ENCODE assay signal across 26 cellular contexts in the genomic region with DNA sequence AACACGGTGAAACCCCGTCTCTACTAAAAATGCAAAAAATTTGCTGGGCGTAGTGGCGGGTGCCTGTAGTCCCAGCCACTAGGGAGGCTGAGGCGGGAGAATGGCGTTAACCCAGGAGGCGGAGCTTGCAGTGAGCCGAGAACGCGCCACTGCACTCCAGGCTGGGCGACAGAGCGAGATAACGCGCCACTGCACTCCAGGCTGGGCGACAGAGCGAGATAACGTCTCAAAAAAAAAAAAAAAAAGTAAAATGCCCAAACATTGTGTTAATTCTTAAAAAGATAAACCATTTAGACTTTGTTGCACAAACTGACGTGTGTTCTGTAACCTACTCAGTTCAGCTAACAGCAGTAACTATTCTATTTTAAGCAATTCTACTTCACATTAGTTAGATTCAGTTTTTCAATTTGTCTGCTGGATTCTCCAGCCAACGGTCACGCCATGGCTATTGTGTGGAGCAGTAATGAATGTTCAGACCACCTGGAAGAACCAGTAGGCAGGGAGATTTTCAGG.
"Had no signal": no experiment of that assay in that cellular context is flagged by ENCODE, and none has a peak within 500 bp of the region (broad histone marks: within the 10 kb centered on the region; RNA-seq: fewer than 3 reads in every experiment).

No MANE protein-coding gene starts in this region.

- H3K4me3 Mint-ChIP-seq: mesothelial cell of epicardium; naive B cell; natural killer cell; nephron progenitor cell; stimulated activated memory B cell treated with anti-CD40 and anti-IgM and Interleukin-4, amounts not matched to agents 10 μg/mL and 1 μg/mL and 100 μg/mL, for 72 hours; stimulated activated naive CD8-positive, alpha-beta T cell treated with anti-CD3 and anti-CD28 coated beads, Interleukin-15, amount 100 ng/mL, for 72 hours; type B pancreatic cell had no signal

- H3K4me1 ChIP-seq: left lung, lower lobe of right lung, right atrium auricular region, tibial nerve, uterus had no signal

- H3K9me3 ChIP-seq: lower lobe of right lung, ovary, right lobe of liver, tibial nerve, uterus had no signal

- H3K27me3 ChIP-seq: left lung, ovary, right atrium auricular region, right lobe of liver, tibial nerve, uterus had no signal

- DNase-seq: kidney glomerular epithelial cell; left colon; left lung; lower lobe of right lung; mammary epithelial cell; mesenchymal stem cell; naive B cell; natural killer cell; nephron progenitor cell; ovary; right lobe of liver; stimulated activated CD4-positive, alpha-beta T cell treated with anti-CD3 and anti-CD28 coated beads, Interleukin-1b, Interleukin-23, amount 100 ng/mL, for 48 hours; stimulated activated CD4-positive, alpha-beta T cell treated with anti-CD3 and anti-CD28 coated beads, Interleukin-2, amount 100 ng/mL, for 48 hours; stimulated activated CD4-positive, alpha-beta T cell treated with anti-CD3 and anti-CD28 coated beads, Interleukin-4, amount 100 ng/mL, for 4 hours; stimulated activated CD8-positive, alpha-beta memory T cell treated with anti-CD3 and anti-CD28 coated beads, Interleukin-4, amount 100 ng/mL, for 48 hours; stimulated activated naive CD4-positive, alpha-beta T cell treated with Interleukin-2 at 50 U/mL for 16 hours; stimulated activated naive CD8-positive, alpha-beta T cell treated with anti-CD3 and anti-CD28 coated beads, Interleukin-15, amount 100 ng/mL, for 72 hours; substantia nigra; uterus had no signal

- H3K27ac Mint-ChIP-seq: mesothelial cell of epicardium; naive B cell; natural killer cell; nephron progenitor cell; progenitor cell of endocrine pancreas; stimulated activated memory B cell treated with anti-CD40 and anti-IgM and Interleukin-4, amounts not matched to agents 10 μg/mL and 1 μg/mL and 100 μg/mL, for 72 hours; stimulated activated naive CD8-positive, alpha-beta T cell treated with anti-CD3 and anti-CD28 coated beads, Interleukin-15, amount 100 ng/mL, for 72 hours; type B pancreatic cell had no signal

- H3K4me1 Mint-ChIP-seq: naive B cell; natural killer cell; nephron progenitor cell; stimulated activated memory B cell treated with anti-CD40 and anti-IgM and Interleukin-4, amounts not matched to agents 10 μg/mL and 1 μg/mL and 100 μg/mL, for 72 hours; stimulated activated naive CD8-positive, alpha-beta T cell treated with anti-CD3 and anti-CD28 coated beads, Interleukin-15, amount 100 ng/mL, for 72 hours had no signal

- ATAC-seq: left colon; left lung; lower lobe of right lung; natural killer cell; right lobe of liver; stimulated activated memory B cell treated with anti-CD40 and anti-IgM and Interleukin-4, amounts not matched to agents 10 μg/mL and 1 μg/mL and 100 μg/mL, for 72 hours; stimulated activated naive CD8-positive, alpha-beta T cell treated with anti-CD3 and anti-CD28 coated beads, Interleukin-15, amount 100 ng/mL, for 72 hours had no signal

- H3K9me3 Mint-ChIP-seq: mesothelial cell of epicardium; natural killer cell; nephron progenitor cell; stimulated activated memory B cell treated with anti-CD40 and anti-IgM and Interleukin-4, amounts not matched to agents 10 μg/mL and 1 μg/mL and 100 μg/mL, for 72 hours; stimulated activated naive CD8-positive, alpha-beta T cell treated with anti-CD3 and anti-CD28 coated beads, Interleukin-15, amount 100 ng/mL, for 72 hours; type B pancreatic cell had no signal

- H3K27me3 Mint-ChIP-seq: progenitor cell of endocrine pancreas; stimulated activated memory B cell treated with anti-CD40 and anti-IgM and Interleukin-4, amounts not matched to agents 10 μg/mL and 1 μg/mL and 100 μg/mL, for 72 hours; stimulated activated naive CD8-positive, alpha-beta T cell treated with anti-CD3 and anti-CD28 coated beads, Interleukin-15, amount 100 ng/mL, for 72 hours; type B pancreatic cell had no signal

- H3K27ac ChIP-seq: left lung, lower lobe of right lung, ovary, right atrium auricular region, right lobe of liver, tibial nerve, uterus had no signal

- H3K4me3 ChIP-seq: left lung, lower lobe of right lung, ovary, right atrium auricular region, right lobe of liver, smooth muscle cell, tibial nerve, uterus had no signal

- H3K4me2 ChIP-seq: smooth muscle cell had no signal

- H3K36me3 ChIP-seq: left lung, lower lobe of right lung, ovary, right atrium auricular region, right lobe of liver, tibial nerve, uterus had no signal

- H3K36me3 Mint-ChIP-seq: mesothelial cell of epicardium; naive B cell; stimulated activated memory B cell treated with anti-CD40 and anti-IgM and Interleukin-4, amounts not matched to agents 10 μg/mL and 1 μg/mL and 100 μg/mL, for 72 hours; type B pancreatic cell had no signal
